ENCODE assay signal across 26 cellular contexts in genomic region chr2:177668617-177669016, GRCh38.
"Had no signal": no experiment of that assay in that cellular context is flagged by ENCODE, and none has a peak within 500 bp of the region (broad histone marks: within the 10 kb centered on the region; RNA-seq: fewer than 3 reads in every experiment).

No MANE protein-coding gene starts in this region.

- DNase-seq: colonic mucosa; cortex of kidney; dermis blood vessel endothelial cell; dorsolateral prefrontal cortex; effector CD4-positive, alpha-beta T cell; effector CD8-positive, alpha-beta T cell; effector memory CD4-positive, alpha-beta T cell; effector memory CD8-positive, alpha-beta T cell; endodermal cell; erythroblast; esophagus squamous epithelium; foreskin fibroblast; foreskin keratinocyte; foreskin melanocyte; gastrocnemius medialis; glutamatergic neuron; head of caudate nucleus; heart left ventricle; heart right ventricle had no signal

- H3K4me3 Mint-ChIP-seq: dendritic cell treated with granulocyte-macrophage colony-stimulating factor and Interleukin-4, amounts not matched to agents 40 ng/mL and 50 ng/mL, for 4 days; effector memory CD8-positive, alpha-beta T cell; endodermal cell had no signal

- H3K9me3 Mint-ChIP-seq: dendritic cell treated with granulocyte-macrophage colony-stimulating factor and Interleukin-4, amounts not matched to agents 40 ng/mL and 50 ng/mL, for 4 days; effector memory CD8-positive, alpha-beta T cell; endodermal cell had no signal

- ATAC-seq: effector memory CD8-positive, alpha-beta T cell; esophagus mucosa; gastrocnemius medialis; gastroesophageal sphincter; heart left ventricle; heart right ventricle had no signal

- H3K27ac Mint-ChIP-seq: dendritic cell treated with granulocyte-macrophage colony-stimulating factor and Interleukin-4, amounts not matched to agents 40 ng/mL and 50 ng/mL, for 4 days; effector memory CD8-positive, alpha-beta T cell; endodermal cell had no signal

- H3K27me3 Mint-ChIP-seq: dendritic cell treated with granulocyte-macrophage colony-stimulating factor and Interleukin-4, amounts not matched to agents 40 ng/mL and 50 ng/mL, for 4 days had no signal

- FAIRE-seq: colon, endometrium, endothelial cell of umbilical vein, frontal cortex had no signal
